10 cellular contexts compared by ENCODE assay signal in the genomic region with DNA sequence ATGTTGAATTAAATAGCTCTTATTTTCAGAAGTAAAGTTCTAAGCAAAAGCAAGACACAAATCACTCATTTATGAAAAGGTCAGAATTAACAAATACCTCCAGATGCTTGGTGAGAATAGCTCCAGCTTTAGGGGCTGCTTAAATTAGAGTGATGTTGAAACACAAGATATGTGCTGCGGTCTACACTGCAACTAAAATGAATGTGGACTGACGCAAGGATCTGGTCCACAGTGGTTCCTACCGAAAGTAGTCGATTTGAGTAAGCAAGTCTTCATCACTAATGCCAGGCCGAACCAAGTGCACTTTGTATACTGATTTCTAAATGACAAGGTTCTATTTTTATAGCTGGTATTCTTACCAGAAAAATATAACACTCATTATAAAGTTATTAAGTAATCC.
DNase-seq lines count a peak whose midpoint lies in the region; ATAC-seq, FAIRE-seq and TF ChIP-seq lines count a peak whose summit lies in the region.
"Had no signal": no experiment of that assay in that cellular context is flagged by ENCODE, and none has a peak within 500 bp of the region (broad histone marks: within the 10 kb centered on the region; RNA-seq: fewer than 3 reads in every experiment).

No MANE protein-coding gene starts in this region.

- peak overlapping the region; percentile 21; the same call in 1 of the 2 replicates for H3K4me2 ChIP-seq in SK-N-SH

- peaks cover 6 to 9% (median 7%) of the 10 kb centered on the region in 3 donors for H3K36me3 Mint-ChIP-seq in CD8-positive, alpha-beta memory T cell

- peak; percentile 95 for FAIRE-seq in GM12892 (lab: Jason Lieb, UNC)
- FAIRE-seq: D721Med had no signal

- H3K27me3 ChIP-seq in SK-N-SH (ENCODE audit: insufficient read depth) = no peaks in the 10 kb centered on the region
- H3K27me3 ChIP-seq in CD8-positive, alpha-beta memory T cell (ENCODE audit: insufficient read depth, low read length, poor library complexity, severe bottlenecking) = no peaks in the 10 kb centered on the region

- TF ChIP-seq EP300 in SK-N-SH (IDR thresholded peaks at IDR 0.05; ENCODE audit: borderline replicate concordance in 1 of 2, low read depth in 1 of 2, low read length in 1 of 2) = no peak

- peaks cover 39% of the 10 kb centered on the region for H3F3A ChIP-seq in SK-N-SH (replicated peaks; ENCODE audit: insufficient read depth)

- CTCF ChIA-PET in SK-N-SH (lab: Yijun Ruan, JAX) = no interaction called here
- CTCF ChIA-PET in CD8-positive, alpha-beta memory T cell (lab: Charles Lee) = interaction anchor here (1.0 to 1.4 kb wide), 3 partner anchors 10 to 41 kb away, joined by 4 to 5 read pairs (median 5); no protein-coding TSS in a partner anchor

- no peak overlapping the region for H3K4me3 ChIP-seq in SK-N-SH (ENCODE audit: low read depth in 2 of 2, low read length in 1 of 2)
- no peak overlapping the region for H3K4me3 ChIP-seq in CD8-positive, alpha-beta memory T cell (ENCODE audit: low read length)

- no peak for TF ChIP-seq CTCF in SK-N-SH (IDR thresholded peaks at IDR 0.05)

- peak overlapping the region; percentile 28; the same call in 1 of the 2 replicates for H3K9ac ChIP-seq in SK-N-SH

- H3K9me2 ChIP-seq in SK-N-SH = no peaks in the 10 kb centered on the region

- POLR2A ChIA-PET in SK-N-SH (lab: Yijun Ruan, JAX) = no interaction called here
- POLR2A ChIA-PET in CD8-positive, alpha-beta memory T cell (lab: Charles Lee) = interaction anchor here (1.0 kb wide), 1 partner anchor 12 kb away, joined by 3 read pairs; no protein-coding TSS in a partner anchor

- H3K4me3 Mint-ChIP-seq in CD8-positive, alpha-beta memory T cell = no peak overlapping the region
- H3K4me3 Mint-ChIP-seq: activated naive CD4-positive, alpha-beta T cell treated with anti-CD3 and anti-CD28 coated beads, Interleukin-2, amount 10 ng/mL, durations not matched to agents 7 days and 5 days had no signal

- no peaks in the 10 kb centered on the region for H4K20me1 ChIP-seq in SK-N-SH (ENCODE audit: insufficient read depth)

- H3K4me1 ChIP-seq in SK-N-SH (ENCODE audit: control insufficient read depth in 1 of 2, insufficient read depth in 2 of 2, low read depth in 1 of 2, low read length in 1 of 2) = peaks cover 0 to 16% of the 10 kb centered on the region in 2 experiments; a peak in 2 of 4 replicates
- peaks cover 45% of the 10 kb centered on the region for H3K4me1 ChIP-seq in CD8-positive, alpha-beta memory T cell (ENCODE audit: insufficient read depth, low read length)

- H3K36me3 ChIP-seq in SK-N-SH (replicated peaks in 1 of 2; ENCODE audit: control insufficient read depth in 1 of 2, insufficient read depth in 2 of 2, low read length in 1 of 2) = peaks cover 8 to 19% of the 10 kb centered on the region in 2 experiments
- no peaks in the 10 kb centered on the region for H3K36me3 ChIP-seq in CD8-positive, alpha-beta memory T cell (ENCODE audit: insufficient read depth, low read length)

- H3K4me1 Mint-ChIP-seq in CD8-positive, alpha-beta memory T cell = peaks cover 41 to 64% (median 55%) of the 10 kb centered on the region in 3 donors

- no peak for TF ChIP-seq POLR2A in GM12892 (IDR thresholded peaks at IDR 0.05; ENCODE audit: low read depth, low read length)

- peak overlapping the region; percentile 30 to 91; a peak in 3 of 4 replicates for H3K27ac ChIP-seq in SK-N-SH (ENCODE audit: low read depth in 2 of 2, low read length in 1 of 2)
- H3K27ac ChIP-seq in CD8-positive, alpha-beta memory T cell (ENCODE audit: low read depth, low read length) = no peak overlapping the region

- peak; percentile 84 for ATAC-seq in GM19452 (IDR thresholded peaks at IDR 0.05; ENCODE audit: unreplicated experiment)
- ATAC-seq in HG03060 (IDR thresholded peaks at IDR 0.05; ENCODE audit: low read depth, unreplicated experiment) = peak; percentile 89

- no peak overlapping the region for H2AFZ ChIP-seq in SK-N-SH (ENCODE audit: low read depth)

- H3K27ac Mint-ChIP-seq in CD8-positive, alpha-beta memory T cell = peak overlapping the region in 1 of 8 donors; percentile 18
- H3K27ac Mint-ChIP-seq: activated naive CD4-positive, alpha-beta T cell treated with anti-CD3 and anti-CD28 coated beads, Interleukin-2, amount 10 ng/mL, durations not matched to agents 7 days and 5 days had no signal

- H3K27me3 Mint-ChIP-seq in CD8-positive, alpha-beta memory T cell = no peaks in the 10 kb centered on the region
- H3K27me3 Mint-ChIP-seq: activated naive CD4-positive, alpha-beta T cell treated with anti-CD3 and anti-CD28 coated beads, Interleukin-2, amount 10 ng/mL, durations not matched to agents 7 days and 5 days had no signal

- H3K9me3 ChIP-seq in SK-N-SH = no peaks in the 10 kb centered on the region
- H3K9me3 ChIP-seq in CD8-positive, alpha-beta memory T cell (ENCODE audit: low read length) = no peaks in the 10 kb centered on the region

- H3K79me2 ChIP-seq in SK-N-SH (ENCODE audit: insufficient read depth) = no peaks in the 10 kb centered on the region

- no peak for DNase-seq in GM12892 (ENCODE audit: insufficient read length)
- DNase-seq in SK-N-SH = no peak
- no peak for DNase-seq in stimulated activated CD4-positive, alpha-beta T cell treated with anti-CD3 and anti-CD28 coated beads, Interleukin-2, amount 100 ng/mL, for 24 hours
- no peak for DNase-seq in CD8-positive, alpha-beta memory T cell
- DNase-seq in NCI-H446 (lab: John Stamatoyannopoulos, UW) = no peak
- no peak for DNase-seq in NCI-H128 (lab: John Stamatoyannopoulos, UW; ENCODE audit: unreplicated experiment)
- DNase-seq: activated naive CD4-positive, alpha-beta T cell treated with anti-CD3 and anti-CD28 coated beads, Interleukin-2, amount 10 ng/mL, durations not matched to agents 7 days and 5 days had no signal

- 91% methylated on average over 5 of the region's 5 CpGs for WGBS in SK-N-SH (ENCODE audit: low lambda C conversion rate)

- no peaks in the 10 kb centered on the region for H3K9me3 Mint-ChIP-seq in CD8-positive, alpha-beta memory T cell
- H3K9me3 Mint-ChIP-seq: activated naive CD4-positive, alpha-beta T cell treated with anti-CD3 and anti-CD28 coated beads, Interleukin-2, amount 10 ng/mL, durations not matched to agents 7 days and 5 days had no signal

- no peak for TF ChIP-seq RAD21 in SK-N-SH (IDR thresholded peaks at IDR 0.05; ENCODE audit: low read length)

TF ChIP-seq in SK-N-SH, 30 proteins besides CTCF, POLR2A, EP300 and RAD21 (continues in another document):
- no peak for TF ChIP-seq SIN3A (IDR thresholded peaks at IDR 0.05; ENCODE audit: borderline replicate concordance, low read depth, low read length)
- no peak for TF ChIP-seq EZH2phosphoT487 (IDR thresholded peaks at IDR 0.05; ENCODE audit: borderline replicate concordance, low read depth)
- TF ChIP-seq CHD2 (IDR thresholded peaks at IDR 0.05; ENCODE audit: low read length, partially characterized antibody) = no peak
- TF ChIP-seq, protein P1, sequence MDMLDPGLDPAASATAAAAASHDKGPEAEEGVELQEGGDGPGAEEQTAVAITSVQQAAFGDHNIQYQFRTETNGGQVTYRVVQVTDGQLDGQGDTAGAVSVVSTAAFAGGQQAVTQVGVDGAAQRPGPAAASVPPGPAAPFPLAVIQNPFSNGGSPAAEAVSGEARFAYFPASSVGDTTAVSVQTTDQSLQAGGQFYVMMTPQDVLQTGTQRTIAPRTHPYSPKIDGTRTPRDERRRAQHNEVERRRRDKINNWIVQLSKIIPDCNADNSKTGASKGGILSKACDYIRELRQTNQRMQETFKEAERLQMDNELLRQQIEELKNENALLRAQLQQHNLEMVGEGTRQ (IDR thresholded peaks at IDR 0.05; ENCODE audit: borderline replicate concordance, low read depth, low read length) = no peak
- TF ChIP-seq ELF1 (IDR thresholded peaks at IDR 0.05) = no peak
- TF ChIP-seq, protein P2, sequence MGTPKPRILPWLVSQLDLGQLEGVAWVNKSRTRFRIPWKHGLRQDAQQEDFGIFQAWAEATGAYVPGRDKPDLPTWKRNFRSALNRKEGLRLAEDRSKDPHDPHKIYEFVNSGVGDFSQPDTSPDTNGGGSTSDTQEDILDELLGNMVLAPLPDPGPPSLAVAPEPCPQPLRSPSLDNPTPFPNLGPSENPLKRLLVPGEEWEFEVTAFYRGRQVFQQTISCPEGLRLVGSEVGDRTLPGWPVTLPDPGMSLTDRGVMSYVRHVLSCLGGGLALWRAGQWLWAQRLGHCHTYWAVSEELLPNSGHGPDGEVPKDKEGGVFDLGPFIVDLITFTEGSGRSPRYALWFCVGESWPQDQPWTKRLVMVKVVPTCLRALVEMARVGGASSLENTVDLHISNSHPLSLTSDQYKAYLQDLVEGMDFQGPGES (IDR thresholded peaks at IDR 0.05; ENCODE audit: low read depth, low read length) = no peak
- TF ChIP-seq NRF1 (IDR thresholded peaks at IDR 0.05; ENCODE audit: low read depth, low read length) = no peak
- no peak for TF ChIP-seq FOXM1 (IDR thresholded peaks at IDR 0.05; ENCODE audit: low read depth)
- TF ChIP-seq, protein P3, sequence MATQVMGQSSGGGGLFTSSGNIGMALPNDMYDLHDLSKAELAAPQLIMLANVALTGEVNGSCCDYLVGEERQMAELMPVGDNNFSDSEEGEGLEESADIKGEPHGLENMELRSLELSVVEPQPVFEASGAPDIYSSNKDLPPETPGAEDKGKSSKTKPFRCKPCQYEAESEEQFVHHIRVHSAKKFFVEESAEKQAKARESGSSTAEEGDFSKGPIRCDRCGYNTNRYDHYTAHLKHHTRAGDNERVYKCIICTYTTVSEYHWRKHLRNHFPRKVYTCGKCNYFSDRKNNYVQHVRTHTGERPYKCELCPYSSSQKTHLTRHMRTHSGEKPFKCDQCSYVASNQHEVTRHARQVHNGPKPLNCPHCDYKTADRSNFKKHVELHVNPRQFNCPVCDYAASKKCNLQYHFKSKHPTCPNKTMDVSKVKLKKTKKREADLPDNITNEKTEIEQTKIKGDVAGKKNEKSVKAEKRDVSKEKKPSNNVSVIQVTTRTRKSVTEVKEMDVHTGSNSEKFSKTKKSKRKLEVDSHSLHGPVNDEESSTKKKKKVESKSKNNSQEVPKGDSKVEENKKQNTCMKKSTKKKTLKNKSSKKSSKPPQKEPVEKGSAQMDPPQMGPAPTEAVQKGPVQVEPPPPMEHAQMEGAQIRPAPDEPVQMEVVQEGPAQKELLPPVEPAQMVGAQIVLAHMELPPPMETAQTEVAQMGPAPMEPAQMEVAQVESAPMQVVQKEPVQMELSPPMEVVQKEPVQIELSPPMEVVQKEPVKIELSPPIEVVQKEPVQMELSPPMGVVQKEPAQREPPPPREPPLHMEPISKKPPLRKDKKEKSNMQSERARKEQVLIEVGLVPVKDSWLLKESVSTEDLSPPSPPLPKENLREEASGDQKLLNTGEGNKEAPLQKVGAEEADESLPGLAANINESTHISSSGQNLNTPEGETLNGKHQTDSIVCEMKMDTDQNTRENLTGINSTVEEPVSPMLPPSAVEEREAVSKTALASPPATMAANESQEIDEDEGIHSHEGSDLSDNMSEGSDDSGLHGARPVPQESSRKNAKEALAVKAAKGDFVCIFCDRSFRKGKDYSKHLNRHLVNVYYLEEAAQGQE (IDR thresholded peaks at IDR 0.05; ENCODE audit: low read depth, low read length) = no peak
- no peak for TF ChIP-seq TCF12 (IDR thresholded peaks at IDR 0.05)
- TF ChIP-seq TEAD4 (IDR thresholded peaks at IDR 0.05; ENCODE audit: borderline replicate concordance, insufficient read depth) = no peak
- no peak for TF ChIP-seq TAF1 (IDR thresholded peaks at IDR 0.05; ENCODE audit: borderline replicate concordance, low read depth, low read length)
- TF ChIP-seq JUND (IDR thresholded peaks at IDR 0.05) = no peak
